Comparison of ENCODE assay signal across 8 cellular contexts in the genomic region with DNA sequence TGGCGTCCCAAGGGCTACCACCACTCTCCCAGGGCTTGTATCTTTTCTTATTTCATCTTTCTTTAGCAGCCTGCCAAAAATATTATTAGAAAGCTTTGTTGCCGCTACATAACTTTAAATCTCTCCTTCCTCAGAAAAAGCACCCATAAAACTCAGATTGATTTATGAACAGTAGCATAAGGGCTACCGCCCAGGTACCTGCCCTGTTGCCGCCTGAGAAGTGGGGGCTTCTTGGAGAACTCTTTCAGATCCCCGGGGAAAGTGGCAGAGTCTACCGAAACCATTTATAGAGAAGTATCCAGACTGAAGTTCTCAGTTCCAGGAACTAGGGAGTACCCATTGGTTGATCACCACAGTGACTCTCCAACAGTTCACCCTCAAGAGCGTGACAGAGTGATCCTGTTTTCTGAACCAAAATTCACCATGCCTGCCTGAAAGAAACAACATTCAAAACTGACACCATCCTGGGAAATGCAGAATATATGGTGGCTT. TPM values are rescaled to one million over a fixed set of nuclear protein-coding genes. Genes with fewer than 3 reads are reported as not detected.
DNase-seq lines count a peak whose midpoint lies in the region; ATAC-seq and TF ChIP-seq lines count a peak whose summit lies in the region.

No MANE protein-coding gene starts in this region.

- ATAC-seq in GM18868 (IDR thresholded peaks at IDR 0.05; ENCODE audit: unreplicated experiment) (peak; percentile 22), GM21367 (IDR thresholded peaks at IDR 0.05; ENCODE audit: unreplicated experiment) (no peak), HG02870 (IDR thresholded peaks at IDR 0.05; ENCODE audit: unreplicated experiment) (no peak)

- H3K4me3 ChIP-seq in epithelial cell of proximal tubule (ENCODE audit: low read depth, low read length) = peak overlapping the region; percentile 60
- H3K4me3 ChIP-seq in osteoblast (ENCODE audit: insufficient read depth, low read length) = peak overlapping the region; percentile 85

- H3K79me2 ChIP-seq in osteoblast (ENCODE audit: insufficient read depth, low read length) = peaks cover 6% of the 10 kb centered on the region

- H3K36me3 ChIP-seq in osteoblast (ENCODE audit: insufficient read depth, low read length) = peaks cover 10% of the 10 kb centered on the region

- peaks cover 19% of the 10 kb centered on the region for H3K4me1 ChIP-seq in osteoblast (ENCODE audit: insufficient read depth, low read length)

- no peaks in the 10 kb centered on the region for H3K9me3 ChIP-seq in osteoblast (ENCODE audit: low read depth, low read length)

- H3K27ac ChIP-seq in osteoblast (ENCODE audit: low read depth, low read length) = peak overlapping the region; percentile 6

- H3K4me2 ChIP-seq in osteoblast (ENCODE audit: insufficient read depth, low read length) = peak overlapping the region; percentile 96

- TF ChIP-seq CTCF in epithelial cell of proximal tubule (conservative IDR thresholded peaks at IDR 0.05; ENCODE audit: low read depth, low read length) (no peak), osteoblast (IDR thresholded peaks at IDR 0.05; ENCODE audit: extremely low read depth, low read depth, low read length) (no peak)

- DNase-seq in RKO (ENCODE audit: low spot score) = peak; percentile 11
- no peak for DNase-seq in epithelial cell of proximal tubule (ENCODE audit: low read depth)
- no peak for DNase-seq in osteoblast (ENCODE audit: insufficient read length, low spot score, missing footprints)
- DNase-seq in T1000 (lab: John Stamatoyannopoulos, UW) = no peak
- no peak for DNase-seq in activated gamma-delta T cell (lab: John Stamatoyannopoulos, UW)

- H2AFZ ChIP-seq in osteoblast (ENCODE audit: low read length) = peak overlapping the region; percentile 85

- no peaks in the 10 kb centered on the region for H4K20me1 ChIP-seq in osteoblast (ENCODE audit: insufficient read depth, low read length)

- no peaks in the 10 kb centered on the region for H3K27me3 ChIP-seq in osteoblast (ENCODE audit: insufficient read depth, low read length)

RNA-seq across cellular contexts. Expression of a gene that starts 0.7 kb away (rescaled TPM):
- total RNA-seq in epithelial cell of proximal tubule (2.0 and 3.6 TPM in 2 replicates), osteoblast (11.2 and 14.4 TPM in 2 replicates)
